10 cellular contexts compared by ENCODE assay signal in genomic region chr20:47362361-47363219, GRCh38. TPM values are rescaled to one million over a fixed set of nuclear protein-coding genes. Genes with fewer than 3 reads are reported as not detected.
DNase-seq lines count a peak whose midpoint lies in the region; ATAC-seq and TF ChIP-seq lines count a peak whose summit lies in the region.
"Had no signal": no experiment of that assay in that cellular context is flagged by ENCODE, and none has a peak within 500 bp of the region (broad histone marks: within the 10 kb centered on the region; RNA-seq: fewer than 3 reads in every experiment).

No MANE protein-coding gene starts in this region.

- H3K79me2 ChIP-seq in OCI-LY1 (ENCODE audit: insufficient read depth, low read length) = no peaks in the 10 kb centered on the region

- no peaks in the 10 kb centered on the region for H3K9me2 ChIP-seq in OCI-LY1 (ENCODE audit: low read depth, low read length)

- no peaks in the 10 kb centered on the region for H4K20me1 ChIP-seq in OCI-LY1 (ENCODE audit: insufficient read depth, low read length)

- 69 to 72% methylated on average over 17 of the region's 17 CpGs for WGBS in ectodermal cell, 2 experiments
- WGBS in psoas muscle, 3 donors = 67 to 75% (median 70%) methylated on average over 17 of the region's 17 CpGs

- H3F3A ChIP-seq in OCI-LY1 (ENCODE audit: insufficient read depth, low read length) = no peaks in the 10 kb centered on the region

- peaks cover 38% of the 10 kb centered on the region for H3K4me1 ChIP-seq in OCI-LY1 (ENCODE audit: insufficient read depth, low read length, severe bottlenecking)
- peaks cover 46% of the 10 kb centered on the region for H3K4me1 ChIP-seq in ectodermal cell (ENCODE audit: control insufficient read depth, insufficient read depth, low read length)
- H3K4me1 ChIP-seq in psoas muscle = peaks cover 47% of the 10 kb centered on the region

- no peak for TF ChIP-seq CTCF in OCI-LY1 (IDR thresholded peaks at IDR 0.05; ENCODE audit: low read length)
- TF ChIP-seq CTCF in psoas muscle (IDR thresholded peaks at IDR 0.05) = no peak
- TF ChIP-seq CTCF in GM10248 (IDR thresholded peaks at IDR 0.05; ENCODE audit: control extremely low read depth, extremely low read depth, low read depth, missing control alignments) = no peak

- H3K4me2 ChIP-seq in OCI-LY1 (ENCODE audit: low read length) = no peak overlapping the region

- H3K9ac ChIP-seq in OCI-LY1 (ENCODE audit: low read length) = no peak overlapping the region

- H3K36me3 ChIP-seq in OCI-LY1 (ENCODE audit: insufficient read depth, low read length) (no peaks in the 10 kb centered on the region), ectodermal cell (ENCODE audit: control insufficient read depth, insufficient read depth, low read length) (no peaks in the 10 kb centered on the region), psoas muscle (ENCODE audit: insufficient read depth in 1 of 2, low read depth in 1 of 2) (no peaks in the 10 kb centered on the region)

- H3K9me3 ChIP-seq in OCI-LY1 (ENCODE audit: low read length) (no peaks in the 10 kb centered on the region), ectodermal cell (ENCODE audit: control insufficient read depth, low read length) (no peaks in the 10 kb centered on the region), psoas muscle (no peaks in the 10 kb centered on the region)

- H3K4me3 ChIP-seq in OCI-LY1 (ENCODE audit: low read depth, low read length, poor library complexity, severe bottlenecking) (no peak overlapping the region), ectodermal cell (ENCODE audit: insufficient read depth, low read depth, low read length) (no peak overlapping the region), psoas muscle (no peak overlapping the region)

- peak overlapping the region; percentile 43 for H3K27ac ChIP-seq in OCI-LY1 (ENCODE audit: low read depth, low read length, poor library complexity, severe bottlenecking)
- peak overlapping the region; percentile 50 for H3K27ac ChIP-seq in ectodermal cell (ENCODE audit: insufficient read depth, low read depth, low read length, poor library complexity, severe bottlenecking)
- peak overlapping the region; percentile 21 for H3K27ac ChIP-seq in psoas muscle

- intact Hi-C loops in psoas muscle (cut with DNase I) = no loop called here

- no peak for ATAC-seq in psoas muscle
- ATAC-seq in HG03354 (IDR thresholded peaks at IDR 0.05; ENCODE audit: poor library complexity, severe bottlenecking, unreplicated experiment) = no peak
- ATAC-seq: natural killer cell treated with Interleukin-12 subunit alpha and Interleukin-12 subunit beta and Interleukin-15 and Interleukin-18, amount 100 ng/mL, for 72 hours had no signal

- no peak overlapping the region for H2AFZ ChIP-seq in OCI-LY1 (ENCODE audit: low read length)

- H3K27me3 ChIP-seq in OCI-LY1 (ENCODE audit: insufficient read depth, low read length) (no peaks in the 10 kb centered on the region), ectodermal cell (ENCODE audit: control insufficient read depth, insufficient read depth, low read length, poor library complexity, severe bottlenecking) (no peaks in the 10 kb centered on the region), psoas muscle (ENCODE audit: insufficient read depth in 3 of 3, low read length in 2 of 3) (no peaks in the 10 kb centered on the region)

- peak; percentile 62 for DNase-seq in ELF-1 (ENCODE audit: low read depth, low spot score)
- DNase-seq in psoas muscle = peak in 1 of 2 donors; percentile 42
- DNase-seq in iPS-NIHi11 (ENCODE audit: low spot score) = no peak
- no peak for DNase-seq in GM10248 (ENCODE audit: extremely low spot score)
- no peak for DNase-seq in stimulated activated CD4-positive, alpha-beta T cell treated with anti-CD3 and anti-CD28 coated beads, Interleukin-2, amount 100 ng/mL, for 24 hours
- DNase-seq: activated CD4-positive, alpha-beta T cell treated with anti-CD3 and anti-CD28 coated beads, Interleukin-2, amount 50 U/mL, for 48 hours had no signal

- CTCF ChIA-PET in GM10248 (lab: Yijun Ruan, JAX) = interaction anchor here (1.1 to 14.0 kb wide), 5 partner anchors 12 to 271 kb away, joined by 3 to 203 read pairs (median 6); no protein-coding TSS in a partner anchor

- POLR2A ChIA-PET in GM10248 (lab: Yijun Ruan, JAX) = interaction anchor here (0.6 to 0.7 kb wide), 3 partner anchors 18 to 89 kb away, joined by 3 to 6 read pairs (median 3); no protein-coding TSS in a partner anchor

RNA-seq across cellular contexts. Expression of gene ZMYND8, which starts 6.1 kb away (rescaled TPM):
- 69.3 TPM for polyA plus RNA-seq in ectodermal cell (2013, experiment 1 of 4)
- 67.7 TPM for polyA plus RNA-seq in ectodermal cell (2013, experiment 2 of 4)
- polyA plus RNA-seq in ectodermal cell (2013, experiment 3 of 4) = 51.1 TPM
- 46.2 TPM for polyA plus RNA-seq in ectodermal cell (2013, experiment 4 of 4)
- total RNA-seq in psoas muscle = 10 to 100 TPM; 17.7 to 42.9 (median 22.4) TPM
- polyA plus RNA-seq in psoas muscle = 1 to 10 TPM; 4.7 to 9.5 (median 8.2) TPM
